Comparison of ENCODE assay signal across 8 cellular contexts in genomic region chr12:3698218-3698974, GRCh38. TPM values are rescaled to one million over a fixed set of nuclear protein-coding genes. Genes with fewer than 3 reads are reported as not detected.
DNase-seq lines count a peak whose midpoint lies in the region; ATAC-seq and TF ChIP-seq lines count a peak whose summit lies in the region.

No MANE protein-coding gene starts in this region.

- no peak overlapping the region for H3K27ac Mint-ChIP-seq in activated CD4-positive, alpha-beta T cell treated with anti-CD3 and anti-CD28 coated beads for 36 hours

- TF ChIP-seq CTCF in cardiac fibroblast (IDR thresholded peaks at IDR 0.05; ENCODE audit: low read depth, low read length), result no peak

- no peaks in the 10 kb centered on the region for H3K4me1 Mint-ChIP-seq in activated CD4-positive, alpha-beta T cell treated with anti-CD3 and anti-CD28 coated beads for 36 hours

- ATAC-seq in GM21367 (IDR thresholded peaks at IDR 0.05; ENCODE audit: unreplicated experiment) (no peak), HG03460 (IDR thresholded peaks at IDR 0.05; ENCODE audit: unreplicated experiment) (no peak)
- ATAC-seq in activated CD4-positive, alpha-beta T cell treated with anti-CD3 and anti-CD28 coated beads for 36 hours, result no peak

- peaks cover 24% of the 10 kb centered on the region for H3K4me1 ChIP-seq in GM23248 (ENCODE audit: insufficient read depth)

- no peak overlapping the region for H3K4me3 Mint-ChIP-seq in activated CD4-positive, alpha-beta T cell treated with anti-CD3 and anti-CD28 coated beads for 36 hours

- no peaks in the 10 kb centered on the region for H3K9me2 ChIP-seq in GM23248 (ENCODE audit: insufficient read depth)

- CTCF ChIA-PET in activated CD4-positive, alpha-beta T cell treated with anti-CD3 and anti-CD28 coated beads for 36 hours (lab: Charles Lee), result interaction anchor here (0.6 kb wide), 1 partner anchor 79 kb away, joined by 3 read pairs; no protein-coding TSS in a partner anchor

- H3K9me3 ChIP-seq in GM23248 (ENCODE audit: low read depth), result no peaks in the 10 kb centered on the region

- no peaks in the 10 kb centered on the region for H3K36me3 ChIP-seq in GM23248 (ENCODE audit: low read depth)

- H2AFZ ChIP-seq in GM23248, result peak overlapping the region; percentile 18

- no peaks in the 10 kb centered on the region for H3K27me3 Mint-ChIP-seq in activated CD4-positive, alpha-beta T cell treated with anti-CD3 and anti-CD28 coated beads for 36 hours

- H3K4me3 ChIP-seq in GM23248 (no peak overlapping the region), cardiac fibroblast (replicated peaks in 1 of 2; ENCODE audit: low read depth in 2 of 2, low read length in 2 of 2) (no peak overlapping the region)

- POLR2A ChIA-PET in activated CD4-positive, alpha-beta T cell treated with anti-CD3 and anti-CD28 coated beads for 36 hours (lab: Charles Lee), result no interaction called here

- H3K36me3 Mint-ChIP-seq in activated CD4-positive, alpha-beta T cell treated with anti-CD3 and anti-CD28 coated beads for 36 hours (ENCODE audit: low read depth), result peaks cover 12% of the 10 kb centered on the region

- peaks cover 25% of the 10 kb centered on the region for H3F3A ChIP-seq in GM23248 (ENCODE audit: insufficient read depth)

- no peaks in the 10 kb centered on the region for H3K79me2 ChIP-seq in GM23248 (ENCODE audit: insufficient read depth)

- H3K9ac ChIP-seq in GM23248, result peak overlapping the region; percentile 64

- H3K27ac ChIP-seq in GM23248, result peak overlapping the region; percentile 86

- peak overlapping the region; percentile 70 for H3K4me2 ChIP-seq in GM23248 (ENCODE audit: unreplicated experiment)

- H3K9me3 Mint-ChIP-seq in activated CD4-positive, alpha-beta T cell treated with anti-CD3 and anti-CD28 coated beads for 36 hours (ENCODE audit: low read depth), result peaks cover under 1% of the 10 kb centered on the region

- no peaks in the 10 kb centered on the region for H3K27me3 ChIP-seq in GM23248 (replicated peaks; ENCODE audit: insufficient read depth)

- DNase-seq in GM23248, result peak; percentile 97
- DNase-seq in NCI-H2196 treated with DMSO at 0.1 percent for 48 hours (lab: John Stamatoyannopoulos, UW; ENCODE audit: unreplicated experiment), result peak; percentile 66
- DNase-seq in cardiac fibroblast (ENCODE audit: low read depth in 2 of 2), result peak; percentile 80 to 95
- peak; percentile 46 for DNase-seq in pulmonary artery endothelial cell (ENCODE audit: low read depth, low spot score)
- no peak for DNase-seq in midbrain (lab: John Stamatoyannopoulos, UW)
- DNase-seq in activated CD4-positive, alpha-beta T cell treated with anti-CD3 and anti-CD28 coated beads for 36 hours, result no peak

- no peaks in the 10 kb centered on the region for H4K20me1 ChIP-seq in GM23248 (ENCODE audit: insufficient read depth)

- intact Hi-C loops in activated CD4-positive, alpha-beta T cell treated with anti-CD3 and anti-CD28 coated beads for 36 hours (cut with DNase I, micrococcal nuclease), result no loop called here

- in situ Hi-C loops in GM23248 (cut with MboI), result no loop called here

- 24 to 29% methylated on average over 7 of the region's 7 CpGs for WGBS in GM23248 (ENCODE audit: low coverage in 1 of 2, low lambda C conversion rate in 2 of 2, missing lambda C conversion rate in 2 of 2), 2 experiments

RNA-seq across cellular contexts. Expression of gene CRACR2A, which starts 54.5 kb away (rescaled TPM):
- 1.9 and 2.5 TPM in 2 replicates for total RNA-seq in GM23248 (2014; rRNA removed; shearing (Covaris generic))
- polyA plus RNA-seq in GM23248 (2016; fragmentation: Nextera tagmentation; extraction: Ambion mirVana), result 2.4 and 2.5 TPM in 2 replicates
- 7.1 and 19.5 TPM in 2 replicates for total RNA-seq in pulmonary artery endothelial cell
- total RNA-seq in activated CD4-positive, alpha-beta T cell treated with anti-CD3 and anti-CD28 coated beads for 36 hours, result 10 to 100 TPM; 19.2 to 22.5 TPM

Comparison
In these comparisons a context has a peak if more than half of its experiments do, and no peak if none do; other contexts are left out.
1. DNase-seq: peak in GM23248 (single experiment), NCI-H2196 treated with DMSO at 0.1 percent for 48 hours (single experiment), cardiac fibroblast (2 of 2) and pulmonary artery endothelial cell (single experiment); none in midbrain (single experiment) and activated CD4-positive, alpha-beta T cell treated with anti-CD3 and anti-CD28 coated beads for 36 hours (single experiment).